10 cellular contexts compared by ENCODE assay signal in the genomic region with DNA sequence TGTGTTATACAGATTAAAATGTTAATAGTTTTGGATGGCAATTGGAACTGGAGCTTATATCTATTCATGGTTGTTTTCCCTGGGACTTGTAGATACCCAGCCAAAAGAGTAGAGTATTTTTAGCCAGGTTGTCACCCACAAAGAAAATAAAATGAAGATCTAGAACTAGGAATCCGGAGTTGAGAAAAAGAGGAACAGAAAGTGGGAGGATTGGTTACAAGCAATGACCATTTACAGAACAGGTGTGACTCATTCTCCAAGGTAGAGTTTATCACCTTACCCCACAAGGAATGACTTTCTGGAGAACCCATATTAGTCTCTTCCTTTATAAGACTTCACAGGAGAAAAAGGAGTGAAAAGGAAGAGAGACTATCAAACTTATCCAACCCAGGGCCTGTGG.
A peak's percentile ranks its signal among the peaks of the same experiment; 100 is the strongest.
DNase-seq lines count a peak whose midpoint lies in the region; ATAC-seq, FAIRE-seq and TF ChIP-seq lines count a peak whose summit lies in the region.
"Had no signal": no experiment of that assay in that cellular context is flagged by ENCODE, and none has a peak within 500 bp of the region (broad histone marks: within the 10 kb centered on the region; RNA-seq: fewer than 3 reads in every experiment).

No MANE protein-coding gene starts in this region.

- TF ChIP-seq CTCF in bronchial epithelial cell (IDR thresholded peaks at IDR 0.05; ENCODE audit: insufficient read depth, low read length, severe bottlenecking): no peak

- ATAC-seq in GM19035 (IDR thresholded peaks at IDR 0.05; ENCODE audit: unreplicated experiment): peak; percentile 85
- ATAC-seq in GM21723 (IDR thresholded peaks at IDR 0.05; ENCODE audit: unreplicated experiment): peak; percentile 89
- ATAC-seq in HG03135 (IDR thresholded peaks at IDR 0.05; ENCODE audit: unreplicated experiment): peak; percentile 90
- ATAC-seq: HepG2 had no signal

- no peaks in the 10 kb centered on the region for H3K36me3 ChIP-seq in bronchial epithelial cell (ENCODE audit: control insufficient read depth, insufficient read depth, low read length)

- FAIRE-seq in bronchial epithelial cell (lab: Jason Lieb, UNC): no peak
- FAIRE-seq: HepG2 had no signal

- no peaks in the 10 kb centered on the region for H3K27me3 ChIP-seq in bronchial epithelial cell (ENCODE audit: control insufficient read depth, insufficient read depth, low read length)

- DNase-seq in bronchial epithelial cell (ENCODE audit: low read depth) (peak; percentile 8), UCSD-AML1 (lab: John Stamatoyannopoulos, UW; ENCODE audit: unreplicated experiment) (no peak), inferior parietal cortex (ENCODE audit: extremely low spot score) (no peak)
- DNase-seq in activated naive CD4-positive, alpha-beta T cell treated with Interleukin-2 at 50 U/mL for 16 hours: no peak
- DNase-seq: NCI-H2029, trophoblast cell had no signal

- H3K4me3 ChIP-seq in bronchial epithelial cell (ENCODE audit: low read depth, low read length): no peak overlapping the region
